In the genomic region with DNA sequence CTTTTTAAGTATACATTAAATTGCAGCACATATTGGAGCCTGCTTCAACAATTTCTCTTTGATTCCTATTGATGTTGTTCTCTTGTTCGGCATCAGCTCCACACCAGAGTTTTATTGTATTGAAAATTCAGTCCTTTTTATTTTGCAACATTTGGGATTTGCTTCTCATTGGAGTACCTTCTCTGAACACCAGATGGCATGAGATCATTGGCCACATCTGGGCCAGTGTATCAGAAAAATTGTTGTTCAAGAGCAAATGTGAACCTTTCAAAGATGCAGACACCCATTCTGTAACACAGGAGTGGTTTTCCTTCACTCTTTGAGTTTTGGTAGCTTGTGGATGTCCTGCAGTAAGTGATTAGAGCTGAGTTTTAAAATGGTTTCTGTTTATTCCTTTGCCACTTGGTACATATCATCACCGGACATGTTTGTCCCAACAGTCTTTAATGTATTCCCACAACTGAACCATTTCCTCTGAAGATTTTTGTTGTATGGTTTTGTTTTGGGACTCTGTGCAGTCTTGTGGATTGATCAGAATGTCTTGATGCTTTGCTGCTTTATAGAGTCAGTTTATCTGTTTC, we compare ENCODE assay signal across 9 cellular contexts.
DNase-seq lines count a peak whose midpoint lies in the region; ATAC-seq and TF ChIP-seq lines count a peak whose summit lies in the region.
"Had no signal": no experiment of that assay in that cellular context is flagged by ENCODE, and none has a peak within 500 bp of the region (broad histone marks: within the 10 kb centered on the region; RNA-seq: fewer than 3 reads in every experiment).

No MANE protein-coding gene starts in this region.

- no peaks in the 10 kb centered on the region for H3K4me1 ChIP-seq in neural progenitor cell

- H3K36me3 Mint-ChIP-seq in neural progenitor cell: no peaks in the 10 kb centered on the region

- no peaks in the 10 kb centered on the region for H3K9me3 ChIP-seq in neural progenitor cell (ENCODE audit: low read depth)

- intact Hi-C loops in dorsolateral prefrontal cortex (cut with DNase I): loop anchor here in 1 of 2 donors (10.0 kb wide), 1 partner anchor 163 kb away; no protein-coding TSS in a partner anchor

- no peak overlapping the region for H3K27ac Mint-ChIP-seq in neural progenitor cell

- H2AFZ ChIP-seq in neural progenitor cell (replicated peaks): no peak overlapping the region

- H3K27me3 Mint-ChIP-seq in neural progenitor cell (ENCODE audit: insufficient read depth, low read depth): peaks cover 8% of the 10 kb centered on the region
- H3K27me3 Mint-ChIP-seq: IgD-negative memory B cell had no signal

- H4K20me1 ChIP-seq in neural progenitor cell (ENCODE audit: low read depth): no peaks in the 10 kb centered on the region

- DNase-seq in CD1c-positive myeloid dendritic cell (ENCODE audit: extremely low spot score) (peak; percentile 40), NCI-H69 (lab: John Stamatoyannopoulos, UW) (peak; percentile 75), dorsolateral prefrontal cortex (no peak), neural progenitor cell (ENCODE audit: low spot score) (peak; percentile 34), NCI-H2029 (lab: John Stamatoyannopoulos, UW) (no peak), COLO668 (lab: John Stamatoyannopoulos, UW; ENCODE audit: unreplicated experiment) (no peak)

- no peaks in the 10 kb centered on the region for H3F3A ChIP-seq in neural progenitor cell (ENCODE audit: low read depth)

- H3K27me3 ChIP-seq in dorsolateral prefrontal cortex (peaks cover 0 to 5% (median 0%) of the 10 kb centered on the region in 45 donors), neural progenitor cell (no peaks in the 10 kb centered on the region)

- no peak overlapping the region for H3K4me2 ChIP-seq in neural progenitor cell

- H3K4me3 ChIP-seq in dorsolateral prefrontal cortex (no peak overlapping the region), neural progenitor cell (no peak overlapping the region)

- peaks cover 5% of the 10 kb centered on the region for H3K4me1 Mint-ChIP-seq in neural progenitor cell

- TF ChIP-seq CTCF in dorsolateral prefrontal cortex (IDR thresholded peaks at IDR 0.05 in 54 of 56, conservative IDR thresholded peaks at IDR 0.05 in 2 of 56; ENCODE audit: low read depth in 1 of 56, partially characterized antibody in 56 of 56) (peak in 55 of 56 donors; percentile 32 to 69 (median 54)), neural progenitor cell (IDR thresholded peaks at IDR 0.05) (peak; percentile 76)

- no peak overlapping the region for H3K9ac ChIP-seq in neural progenitor cell

- H3K36me3 ChIP-seq in neural progenitor cell: no peaks in the 10 kb centered on the region

- ATAC-seq in GM21390 (IDR thresholded peaks at IDR 0.05; ENCODE audit: unreplicated experiment) (peak; percentile 42), GM19397 (IDR thresholded peaks at IDR 0.05; ENCODE audit: unreplicated experiment) (no peak)

- H3K4me3 Mint-ChIP-seq in neural progenitor cell: no peak overlapping the region

- H3K79me2 ChIP-seq in neural progenitor cell (ENCODE audit: low read depth): no peaks in the 10 kb centered on the region

- H3K27ac ChIP-seq in dorsolateral prefrontal cortex (no peak overlapping the region), neural progenitor cell (no peak overlapping the region)

- no peaks in the 10 kb centered on the region for H3K9me3 Mint-ChIP-seq in neural progenitor cell
- H3K9me3 Mint-ChIP-seq: IgD-negative memory B cell had no signal

Comparison
In these comparisons a context has a peak if more than half of its experiments do, and no peak if none do; other contexts are left out.
1. DNase-seq: peak in CD1c-positive myeloid dendritic cell (single experiment), NCI-H69 (single experiment) and neural progenitor cell (single experiment); none in dorsolateral prefrontal cortex (0 of 10), NCI-H2029 (single experiment) and COLO668 (single experiment).